1 cellular context compared by ENCODE assay signal in the genomic region with DNA sequence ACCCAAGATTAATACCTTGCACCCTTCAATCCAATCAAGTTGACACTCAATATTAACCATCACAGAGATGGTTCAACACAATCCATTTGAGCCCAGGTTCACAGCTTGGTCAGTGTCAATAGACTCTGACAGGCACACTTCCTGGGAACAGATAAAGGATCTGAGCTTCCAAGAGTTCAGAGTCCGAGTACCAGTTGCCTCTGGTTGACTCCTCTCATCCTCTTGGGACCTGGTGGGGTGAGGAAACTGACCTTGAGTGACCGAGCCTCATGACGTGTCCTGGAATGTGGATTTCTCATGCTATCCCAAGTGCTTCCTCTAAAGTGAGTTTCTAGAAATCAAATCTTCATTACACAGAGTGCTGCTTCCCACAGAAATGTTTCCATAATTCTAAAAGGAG.
TF ChIP-seq lines count a peak whose summit lies in the region.

No MANE protein-coding gene starts in this region.

TF ChIP-seq in liver, 16 proteins besides CTCF, POLR2A, EP300 and RAD21 (continued from another document):
- TF ChIP-seq, protein P1, sequence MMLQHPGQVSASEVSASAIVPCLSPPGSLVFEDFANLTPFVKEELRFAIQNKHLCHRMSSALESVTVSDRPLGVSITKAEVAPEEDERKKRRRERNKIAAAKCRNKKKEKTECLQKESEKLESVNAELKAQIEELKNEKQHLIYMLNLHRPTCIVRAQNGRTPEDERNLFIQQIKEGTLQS (IDR thresholded peaks at IDR 0.05) = peak; percentile 88
- peak in 1 of 2 donors; percentile 39 for TF ChIP-seq EGR1 (IDR thresholded peaks at IDR 0.05; ENCODE audit: low read depth in 2 of 2)
- peak; percentile 93 for TF ChIP-seq HNF4G (IDR thresholded peaks at IDR 0.05)
- TF ChIP-seq GABPA (IDR thresholded peaks at IDR 0.05 in 1 of 2, conservative IDR thresholded peaks at IDR 0.05 in 1 of 2) = peak in 1 of 2 donors; percentile 39
- TF ChIP-seq, protein P2, sequence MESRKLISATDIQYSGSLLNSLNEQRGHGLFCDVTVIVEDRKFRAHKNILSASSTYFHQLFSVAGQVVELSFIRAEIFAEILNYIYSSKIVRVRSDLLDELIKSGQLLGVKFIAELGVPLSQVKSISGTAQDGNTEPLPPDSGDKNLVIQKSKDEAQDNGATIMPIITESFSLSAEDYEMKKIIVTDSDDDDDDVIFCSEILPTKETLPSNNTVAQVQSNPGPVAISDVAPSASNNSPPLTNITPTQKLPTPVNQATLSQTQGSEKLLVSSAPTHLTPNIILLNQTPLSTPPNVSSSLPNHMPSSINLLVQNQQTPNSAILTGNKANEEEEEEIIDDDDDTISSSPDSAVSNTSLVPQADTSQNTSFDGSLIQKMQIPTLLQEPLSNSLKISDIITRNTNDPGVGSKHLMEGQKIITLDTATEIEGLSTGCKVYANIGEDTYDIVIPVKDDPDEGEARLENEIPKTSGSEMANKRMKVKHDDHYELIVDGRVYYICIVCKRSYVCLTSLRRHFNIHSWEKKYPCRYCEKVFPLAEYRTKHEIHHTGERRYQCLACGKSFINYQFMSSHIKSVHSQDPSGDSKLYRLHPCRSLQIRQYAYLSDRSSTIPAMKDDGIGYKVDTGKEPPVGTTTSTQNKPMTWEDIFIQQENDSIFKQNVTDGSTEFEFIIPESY (IDR thresholded peaks at IDR 0.05) = peak; percentile 50
- TF ChIP-seq FOXA2 (IDR thresholded peaks at IDR 0.05) = peak; percentile 79
